ENCODE assay signal across 8 cellular contexts in the genomic region with DNA sequence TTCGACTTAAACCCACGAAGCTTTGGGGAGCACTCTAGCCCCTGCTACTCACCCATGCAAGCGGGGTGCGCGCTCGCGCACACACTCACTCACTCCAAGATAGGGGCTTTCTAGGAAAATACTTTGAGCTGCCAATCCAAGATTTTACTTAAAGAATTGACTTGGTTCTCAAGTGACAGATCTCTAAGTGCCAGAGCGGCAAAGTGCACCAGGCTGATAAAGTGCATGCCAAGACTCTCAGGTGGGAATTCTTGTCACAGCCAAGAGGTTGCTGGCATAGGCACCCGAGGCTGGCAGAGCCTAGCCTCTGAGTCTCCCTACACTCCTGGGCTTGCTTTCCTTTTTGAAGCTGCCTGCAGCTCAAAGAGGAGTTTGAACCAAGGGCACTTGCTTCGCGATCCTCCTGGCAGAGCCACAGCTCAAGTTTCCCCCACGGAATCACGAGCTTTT. TPM values are rescaled to one million over a fixed set of nuclear protein-coding genes. Genes with fewer than 3 reads are reported as not detected.
DNase-seq lines count a peak whose midpoint lies in the region; ATAC-seq and TF ChIP-seq lines count a peak whose summit lies in the region.

No MANE protein-coding gene starts in this region.

- TF ChIP-seq POLR2A in transverse colon (IDR thresholded peaks at IDR 0.05) = no peak

- peak overlapping the region; percentile 90 to 96 (median 92) for H3K27ac ChIP-seq in transverse colon

- peaks cover 3 to 41% (median 25%) of the 10 kb centered on the region in 4 donors for H3K4me1 ChIP-seq in transverse colon

- TF ChIP-seq CTCF in astrocyte of the spinal cord (IDR thresholded peaks at IDR 0.05; ENCODE audit: low read depth, low read length) (no peak), transverse colon (IDR thresholded peaks at IDR 0.05) (no peak)

- H3K4me3 ChIP-seq in astrocyte of the spinal cord (ENCODE audit: low read depth, low read length) = peak overlapping the region; percentile 76
- peak overlapping the region; percentile 59 to 74 (median 66) for H3K4me3 ChIP-seq in transverse colon

- H3K27me3 ChIP-seq in transverse colon = peaks cover 3% of the 10 kb centered on the region

- no peaks in the 10 kb centered on the region for H3K36me3 ChIP-seq in transverse colon

- DNase-seq in Right ventricle myocardium superior (peak; percentile 40), Right ventricle myocardium inferior (ENCODE audit: missing footprints) (no peak), astrocyte of the spinal cord (ENCODE audit: low read depth, low spot score) (peak; percentile 60), left lobe of liver (ENCODE audit: low spot score) (no peak), transverse colon (no peak), KBM-7 (no peak)
- DNase-seq in activated CD4-positive, alpha-beta T cell treated with anti-CD3 and anti-CD28 coated beads for 4 hours = no peak
- no peak for DNase-seq in NK-92 treated with Interleukin-12 subunit alpha and Interleukin-12 subunit beta, amount 100 ng/mL, for 24 hours (lab: John Stamatoyannopoulos, UW)

- no peaks in the 10 kb centered on the region for H3K9me3 ChIP-seq in transverse colon

- intact Hi-C loops in Right ventricle myocardium superior (cut with DNase I) (loop anchor here (10.0 kb wide), 1 partner anchor 328 kb away; no protein-coding TSS in a partner anchor), Right ventricle myocardium inferior (cut with DNase I) (no loop called here), transverse colon (cut with DNase I; ENCODE audit: low total_unique reads) (loop anchor here (5.0 to 10.0 kb wide), 2 partner anchors 328 to 545 kb away; no protein-coding TSS in a partner anchor)

- in situ Hi-C loops in astrocyte of the spinal cord (cut with HindIII; ENCODE audit: low sequenced_read_pairs) (no loop called here), transverse colon (cut with MboI; ENCODE audit: low pct_ligation_motif_present in 1 of 4, low pct_unique_long_range_greater_than_20kb in 1 of 4, low sequenced_read_pairs in 3 of 4) (loop anchor here in 3 of 4 donors (25.0 kb wide), 2 partner anchors 440 to 540 kb away; no protein-coding TSS in a partner anchor), KBM-7 (cut with MboI; ENCODE audit: low pct_unique_long_range_greater_than_20kb, low sequenced_read_pairs) (loop anchor here (25.0 kb wide), 2 partner anchors 315 to 540 kb away; no protein-coding TSS in a partner anchor)

- 42 to 50% methylated on average over 2 to 13 of the region's 13 CpGs for WGBS in transverse colon (ENCODE audit: low coverage in 1 of 2), 2 donors

- ATAC-seq in Right ventricle myocardium superior (ENCODE audit: poor library complexity) (peak; percentile 0), Right ventricle myocardium inferior (no peak), left lobe of liver (peak; percentile 0)

- TF ChIP-seq EP300 in transverse colon (IDR thresholded peaks at IDR 0.05; ENCODE audit: low read depth) = no peak

RNA-seq across cellular contexts. Expression of a gene that starts 2.6 kb away (rescaled TPM):
- total RNA-seq in Right ventricle myocardium superior (10.3 TPM), Right ventricle myocardium inferior (14.1 TPM), left lobe of liver (9.6 TPM), transverse colon (100 to 1,000 TPM in 3 of 4 donors, 10 to 100 TPM in 1; 51.9 to 235 (median 157) TPM)

RNA-seq across cellular contexts. Expression of a gene that starts 8.3 kb away (rescaled TPM):
- total RNA-seq in Right ventricle myocardium superior (18.3 TPM), Right ventricle myocardium inferior (16.7 TPM), left lobe of liver (16.7 TPM), transverse colon (10 to 100 TPM; 46.4 to 71.0 (median 54.8) TPM)

Comparison
In these comparisons a context has a peak if more than half of its experiments do, and no peak if none do; other contexts are left out.
1. DNase-seq: peak in Right ventricle myocardium superior (single experiment) and astrocyte of the spinal cord (single experiment); none in Right ventricle myocardium inferior (single experiment), left lobe of liver (single experiment), transverse colon (single experiment), KBM-7 (single experiment), activated CD4-positive, alpha-beta T cell treated with anti-CD3 and anti-CD28 coated beads for 4 hours (0 of 2) and NK-92 treated with Interleukin-12 subunit alpha and Interleukin-12 subunit beta, amount 100 ng/mL, for 24 hours (single experiment).